ENCODE assay signal across 27 cellular contexts in the genomic region with DNA sequence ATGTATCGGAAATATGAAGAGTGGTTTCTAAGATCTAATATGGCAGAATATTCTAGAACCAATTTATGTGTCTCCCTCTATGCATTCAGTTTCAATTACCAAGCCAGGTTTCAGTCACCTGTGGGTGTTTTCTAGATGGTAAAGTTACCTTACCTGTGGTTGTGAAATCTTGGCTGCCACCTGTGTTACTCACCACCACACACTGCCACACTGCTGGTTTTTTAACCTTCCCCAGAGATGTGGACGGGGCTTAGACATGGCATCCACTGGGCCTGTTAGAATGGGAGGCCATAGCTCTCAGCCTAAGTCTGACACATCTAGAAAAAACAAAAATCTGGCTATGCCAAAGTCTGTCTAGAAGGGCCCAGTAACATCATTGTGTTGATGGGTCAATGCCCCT.
"Had no signal": no experiment of that assay in that cellular context is flagged by ENCODE, and none has a peak within 500 bp of the region (broad histone marks: within the 10 kb centered on the region; RNA-seq: fewer than 3 reads in every experiment).

No MANE protein-coding gene starts in this region.

- H3K36me3 ChIP-seq: brain microvascular endothelial cell, MG63, Peyer's patch had no signal

- H3K27ac ChIP-seq: brain microvascular endothelial cell, Peyer's patch had no signal

- H3K4me1 ChIP-seq: Peyer's patch had no signal

- ATAC-seq: activated CD8-positive, alpha-beta memory T cell treated with anti-CD3 and anti-CD28 coated beads, Interleukin-2, amount 10 ng/mL, durations not matched to agents 7 days and 5 days; activated naive CD4-positive, alpha-beta T cell treated with anti-CD3 and anti-CD28 coated beads, Interleukin-2, amount 50 U/mL, for 72 hours; T-helper 17 cell; WTC11 had no signal

- H3K4me3 ChIP-seq: MG63, Peyer's patch had no signal

- H3K9me3 ChIP-seq: MG63, Peyer's patch had no signal

- H3K27me3 ChIP-seq: brain microvascular endothelial cell, MG63, Peyer's patch had no signal

- DNase-seq: activated CD4-positive, alpha-beta T cell treated with anti-CD3 and anti-CD28 coated beads for 1 hour; activated CD4-positive, alpha-beta T cell treated with anti-CD3 and anti-CD28 coated beads, Interleukin-2, amount 10 ng/mL, durations not matched to agents 24 days and 14 days; activated CD4-positive, alpha-beta T cell treated with anti-CD3 and anti-CD28 coated beads, Interleukin-2, amount 50 U/mL, for 48 hours; activated CD8-positive, alpha-beta memory T cell treated with anti-CD3 and anti-CD28 coated beads, Interleukin-2, amount 10 ng/mL, durations not matched to agents 7 days and 5 days; activated effector memory CD4-positive, alpha-beta T cell treated with Interleukin-2 at 50 U/mL for 16 hours; activated naive CD4-positive, alpha-beta T cell; activated T-cell treated with anti-CD3 and anti-CD28 coated beads, Interleukin-2, amount 50 U/mL, for 24 hours; amygdala; brain microvascular endothelial cell; caudate nucleus; KG1; MG63; MV-4-11; NCI-H1092 treated with DMSO at 0.1 percent for 48 hours; NCI-H1417 treated with DMSO at 0.1 percent for 48 hours; NCI-H1694 treated with DMSO at 0.1 percent for 48 hours; NCI-H2081; NCI-H446 treated with DMSO at 0.1 percent for 48 hours; NCI-H526; NCI-H774; OCI-M1; Peyer's patch; SIG-M5; T-helper 17 cell; T-helper 9 cell had no signal
